13 cellular contexts compared by ENCODE assay signal in the genomic region with DNA sequence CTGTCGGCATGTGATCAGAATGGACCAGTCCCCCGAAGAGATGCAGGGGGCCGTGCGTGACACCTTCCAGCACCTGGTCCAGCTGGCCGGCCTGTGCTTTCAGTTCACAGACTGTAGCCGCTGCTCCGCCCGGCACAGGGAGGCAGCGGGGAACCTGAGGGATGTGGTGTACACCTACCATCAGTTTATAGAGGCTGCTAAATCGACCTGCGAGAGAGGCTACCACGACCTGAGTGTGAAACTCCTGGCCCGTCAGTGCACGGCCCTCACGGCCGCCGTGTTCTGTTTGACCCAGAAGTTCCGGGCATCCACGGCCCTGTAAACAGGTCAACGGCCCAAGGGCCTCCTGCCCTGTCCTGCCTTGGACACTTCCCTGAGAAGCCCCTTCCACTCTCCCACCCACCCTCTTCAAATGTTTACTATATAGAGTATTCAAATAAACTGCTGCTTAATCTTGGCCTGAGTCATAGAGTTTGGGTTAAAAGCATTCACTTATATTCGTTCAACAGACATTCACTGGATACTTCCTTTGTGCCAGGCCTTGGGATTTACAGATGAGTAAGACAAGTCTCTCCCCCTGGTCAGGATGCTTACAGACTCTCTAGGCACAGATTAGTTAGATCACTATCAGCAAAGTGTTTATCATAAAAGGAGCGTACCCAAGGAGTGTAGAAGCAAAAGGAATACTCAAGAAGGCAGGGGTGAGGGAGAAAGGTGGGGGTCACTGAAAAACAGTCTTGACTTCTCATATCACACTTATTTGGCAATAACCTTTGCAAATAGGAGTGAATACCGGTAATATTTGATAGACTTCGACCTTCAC. TPM values are rescaled to one million over a fixed set of nuclear protein-coding genes. Genes with fewer than 3 reads are reported as not detected.
DNase-seq lines count a peak whose midpoint lies in the region; ATAC-seq and TF ChIP-seq lines count a peak whose summit lies in the region.
"Had no signal": no experiment of that assay in that cellular context is flagged by ENCODE, and none has a peak within 500 bp of the region (broad histone marks: within the 10 kb centered on the region; RNA-seq: fewer than 3 reads in every experiment).

No MANE protein-coding gene starts in this region.

- H3K27ac ChIP-seq in AG04450 (ENCODE audit: low read depth, low read length) (peak overlapping the region; percentile 57), GM23338 (ENCODE audit: low read depth) (no peak overlapping the region), right atrium auricular region (no peak overlapping the region)

- H3K4me3 ChIP-seq in AG04450 (ENCODE audit: low read depth, low read length): no peak overlapping the region
- no peak overlapping the region for H3K4me3 ChIP-seq in GM23338
- no peak overlapping the region for H3K4me3 ChIP-seq in right atrium auricular region
- H3K4me3 ChIP-seq: mucosa of descending colon had no signal

- H3F3A ChIP-seq in GM23338 (replicated peaks; ENCODE audit: low read depth): no peaks in the 10 kb centered on the region

- POLR2A ChIA-PET in AG04450 (lab: Yijun Ruan, JAX): no interaction called here

- no peaks in the 10 kb centered on the region for H3K9me3 Mint-ChIP-seq in GM23338
- H3K9me3 Mint-ChIP-seq: activated naive CD8-positive, alpha-beta T cell treated with anti-CD3 and anti-CD28 coated beads for 36 hours; activated T-cell treated with anti-CD3 and anti-CD28 coated beads, Interleukin-2, amount 50 U/mL, for 24 hours had no signal

- H3K9me3 ChIP-seq in AG04450 (ENCODE audit: control insufficient read depth, insufficient read depth, low read length) (no peaks in the 10 kb centered on the region), right atrium auricular region (no peaks in the 10 kb centered on the region)
- H3K9me3 ChIP-seq: BE2C, mucosa of descending colon had no signal

- H3K27me3 Mint-ChIP-seq in GM23338 (ENCODE audit: insufficient read depth, low read depth, poor library complexity): peaks cover 1% of the 10 kb centered on the region
- H3K27me3 Mint-ChIP-seq: activated naive CD8-positive, alpha-beta T cell treated with anti-CD3 and anti-CD28 coated beads for 36 hours; activated T-cell treated with anti-CD3 and anti-CD28 coated beads, Interleukin-2, amount 50 U/mL, for 24 hours had no signal

- DNase-seq in AG04450 (ENCODE audit: low read depth, low spot score): peak; percentile 50
- DNase-seq in GM23338 (ENCODE audit: low spot score): no peak
- DNase-seq in hepatic stellate cell (ENCODE audit: low spot score): peak; percentile 46
- DNase-seq in right atrium auricular region (ENCODE audit: low spot score): no peak
- no peak for DNase-seq in NCI-H1930 (lab: John Stamatoyannopoulos, UW)
- DNase-seq in cerebellar cortex (ENCODE audit: low spot score): no peak
- DNase-seq in T-helper 1 cell: no peak
- DNase-seq: kidney had no signal

- CTCF ChIA-PET in AG04450 (lab: Charles Lee): interaction anchor here (1.2 to 1.3 kb wide), 2 partner anchors 13 to 165 kb away, joined by 3 read pairs; no protein-coding TSS in a partner anchor

- no peaks in the 10 kb centered on the region for H4K20me1 ChIP-seq in GM23338 (replicated peaks; ENCODE audit: insufficient read depth)

- H2AFZ ChIP-seq in GM23338: peak overlapping the region; percentile 66

- H3K27ac Mint-ChIP-seq in GM23338: no peak overlapping the region
- H3K27ac Mint-ChIP-seq: activated naive CD8-positive, alpha-beta T cell treated with anti-CD3 and anti-CD28 coated beads for 36 hours; activated T-cell treated with anti-CD3 and anti-CD28 coated beads, Interleukin-2, amount 50 U/mL, for 24 hours had no signal

- peaks cover 14% of the 10 kb centered on the region for H3K27me3 ChIP-seq in AG04450 (ENCODE audit: control insufficient read depth, insufficient read depth, low read length)
- no peaks in the 10 kb centered on the region for H3K27me3 ChIP-seq in GM23338 (ENCODE audit: insufficient read depth)
- H3K27me3 ChIP-seq in right atrium auricular region: no peaks in the 10 kb centered on the region
- H3K27me3 ChIP-seq: BE2C had no signal

- no peaks in the 10 kb centered on the region for H3K9me2 ChIP-seq in GM23338 (ENCODE audit: insufficient read depth)

- H3K4me1 ChIP-seq in GM23338 (ENCODE audit: insufficient read depth) (no peaks in the 10 kb centered on the region), right atrium auricular region (no peaks in the 10 kb centered on the region)

- TF ChIP-seq CTCF in AG04450 (IDR thresholded peaks at IDR 0.05; ENCODE audit: low read depth, low read length): no peak
- no peak for TF ChIP-seq CTCF in GM23338 (conservative IDR thresholded peaks at IDR 0.05; ENCODE audit: low read depth in 2 of 2)
- TF ChIP-seq CTCF in right atrium auricular region (IDR thresholded peaks at IDR 0.05): no peak

- no peaks in the 10 kb centered on the region for H3K79me2 ChIP-seq in GM23338 (replicated peaks; ENCODE audit: insufficient read depth)

- no peak overlapping the region for H3K4me3 Mint-ChIP-seq in GM23338
- H3K4me3 Mint-ChIP-seq: activated naive CD8-positive, alpha-beta T cell treated with anti-CD3 and anti-CD28 coated beads for 36 hours; activated T-cell treated with anti-CD3 and anti-CD28 coated beads, Interleukin-2, amount 50 U/mL, for 24 hours had no signal

- peaks cover 2% of the 10 kb centered on the region; the same call in 1 of the 3 replicates for H3K4me1 Mint-ChIP-seq in GM23338

- ATAC-seq in GM23338 (no peak; the same call in 2 of the 3 replicates), SK-N-SH treated with all-trans-retinoic acid at 6 μM for 48 hours (peak; percentile 61)

- no peak overlapping the region for H3K4me2 ChIP-seq in GM23338

- H3K36me3 ChIP-seq in GM23338 (ENCODE audit: insufficient read depth) (no peaks in the 10 kb centered on the region), right atrium auricular region (no peaks in the 10 kb centered on the region)
- H3K36me3 ChIP-seq: BE2C had no signal

- H3K36me3 Mint-ChIP-seq in GM23338 (ENCODE audit: low read depth): no peaks in the 10 kb centered on the region
- H3K36me3 Mint-ChIP-seq: activated naive CD8-positive, alpha-beta T cell treated with anti-CD3 and anti-CD28 coated beads for 36 hours had no signal

TF ChIP-seq in GM23338, 12 proteins besides CTCF, POLR2A, EP300 and RAD21:
- TF ChIP-seq, protein P1, sequence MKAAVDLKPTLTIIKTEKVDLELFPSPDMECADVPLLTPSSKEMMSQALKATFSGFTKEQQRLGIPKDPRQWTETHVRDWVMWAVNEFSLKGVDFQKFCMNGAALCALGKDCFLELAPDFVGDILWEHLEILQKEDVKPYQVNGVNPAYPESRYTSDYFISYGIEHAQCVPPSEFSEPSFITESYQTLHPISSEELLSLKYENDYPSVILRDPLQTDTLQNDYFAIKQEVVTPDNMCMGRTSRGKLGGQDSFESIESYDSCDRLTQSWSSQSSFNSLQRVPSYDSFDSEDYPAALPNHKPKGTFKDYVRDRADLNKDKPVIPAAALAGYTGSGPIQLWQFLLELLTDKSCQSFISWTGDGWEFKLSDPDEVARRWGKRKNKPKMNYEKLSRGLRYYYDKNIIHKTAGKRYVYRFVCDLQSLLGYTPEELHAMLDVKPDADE (IDR thresholded peaks at IDR 0.05): no peak

TF ChIP-seq in SK-N-SH treated with all-trans-retinoic acid at 6 μM for 48 hours, 23 proteins besides CTCF, POLR2A, EP300 and RAD21:
- TF ChIP-seq ARNTL (CRISPR knock-in tag; IDR thresholded peaks at IDR 0.05; ENCODE audit: borderline replicate concordance, low read depth): no peak
- TF ChIP-seq ESRRG (CRISPR knock-in tag; IDR thresholded peaks at IDR 0.05): no peak
- TF ChIP-seq OSR1 (CRISPR knock-in tag; IDR thresholded peaks at IDR 0.05): no peak
- TF ChIP-seq, protein P2, sequence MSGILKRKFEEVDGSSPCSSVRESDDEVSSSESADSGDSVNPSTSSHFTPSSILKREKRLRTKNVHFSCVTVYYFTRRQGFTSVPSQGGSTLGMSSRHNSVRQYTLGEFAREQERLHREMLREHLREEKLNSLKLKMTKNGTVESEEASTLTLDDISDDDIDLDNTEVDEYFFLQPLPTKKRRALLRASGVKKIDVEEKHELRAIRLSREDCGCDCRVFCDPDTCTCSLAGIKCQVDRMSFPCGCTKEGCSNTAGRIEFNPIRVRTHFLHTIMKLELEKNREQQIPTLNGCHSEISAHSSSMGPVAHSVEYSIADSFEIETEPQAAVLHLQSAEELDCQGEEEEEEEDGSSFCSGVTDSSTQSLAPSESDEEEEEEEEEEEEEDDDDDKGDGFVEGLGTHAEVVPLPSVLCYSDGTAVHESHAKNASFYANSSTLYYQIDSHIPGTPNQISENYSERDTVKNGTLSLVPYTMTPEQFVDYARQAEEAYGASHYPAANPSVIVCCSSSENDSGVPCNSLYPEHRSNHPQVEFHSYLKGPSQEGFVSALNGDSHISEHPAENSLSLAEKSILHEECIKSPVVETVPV (CRISPR knock-in tag; IDR thresholded peaks at IDR 0.05): no peak
- TF ChIP-seq TOX (CRISPR knock-in tag; IDR thresholded peaks at IDR 0.05; ENCODE audit: borderline replicate concordance): no peak
- no peak for TF ChIP-seq PPARA (CRISPR knock-in tag; IDR thresholded peaks at IDR 0.05; ENCODE audit: borderline replicate concordance)
- TF ChIP-seq ZNF8 (CRISPR knock-in tag; IDR thresholded peaks at IDR 0.05): no peak

RNA-seq across cellular contexts. Expression of a gene that starts 6.9 kb away (rescaled TPM):
- polyA plus RNA-seq in AG04450 (2011; rRNA removed) (6.3 and 6.9 TPM in 2 replicates), GM23338 (2016; fragmentation: Nextera tagmentation; extraction: Ambion mirVana) (10.8 and 12.2 TPM in 2 replicates)
- polyA minus RNA-seq in AG04450 (2011; rRNA and poly(A)+ RNA removed): 1.9 and 2.6 TPM in 2 replicates
- 3.1 and 3.4 TPM in 2 replicates for total RNA-seq in GM23338 (2014; rRNA removed; shearing (Covaris generic))
- 1 to 10 TPM; 2.5 to 3.9 TPM for total RNA-seq in right atrium auricular region

RNA-seq across cellular contexts. Expression of a gene that starts 38.2 kb away (rescaled TPM):
- 19.9 and 29.1 TPM in 2 replicates for polyA plus RNA-seq in AG04450 (2011; rRNA removed)
- polyA minus RNA-seq in AG04450 (2011; rRNA and poly(A)+ RNA removed): 9.2 and 30.1 TPM in 2 replicates
- total RNA-seq in GM23338 (2014; rRNA removed; shearing (Covaris generic)): 59.9 and 62.3 TPM in 2 replicates
- polyA plus RNA-seq in GM23338 (2016; fragmentation: Nextera tagmentation; extraction: Ambion mirVana): 143 and 149 TPM in 2 replicates
- 10 to 100 TPM; 14.1 to 16.9 TPM for total RNA-seq in right atrium auricular region

RNA-seq across cellular contexts. Expression of a gene that starts 53.9 kb away (rescaled TPM):
- 26.4 and 28.7 TPM in 2 replicates for polyA plus RNA-seq in AG04450 (2011; rRNA removed)
- 32.9 and 39.5 TPM in 2 replicates for polyA minus RNA-seq in AG04450 (2011; rRNA and poly(A)+ RNA removed)
- total RNA-seq in GM23338 (2014; rRNA removed; shearing (Covaris generic)): 11.5 and 14.3 TPM in 2 replicates
- 6.2 and 6.6 TPM in 2 replicates for polyA plus RNA-seq in GM23338 (2016; fragmentation: Nextera tagmentation; extraction: Ambion mirVana)
- 10 to 100 TPM; 14.1 to 18.2 TPM for total RNA-seq in right atrium auricular region

Comparison
In these comparisons a context has a peak if more than half of its experiments do, and no peak if none do; other contexts are left out.
1. DNase-seq: peak in AG04450 (single experiment) and hepatic stellate cell (single experiment); none in GM23338 (single experiment), right atrium auricular region (single experiment), NCI-H1930 (0 of 2), cerebellar cortex (single experiment) and T-helper 1 cell (0 of 5).